In genomic region chr6:149925974-149926777, GRCh38 we compare ENCODE assay signal across 8 cellular contexts. TPM values are rescaled to one million over a fixed set of nuclear protein-coding genes. Genes with fewer than 3 reads are reported as not detected.
A peak's percentile ranks its signal among the peaks of the same experiment; 100 is the strongest.
DNase-seq lines count a peak whose midpoint lies in the region; ATAC-seq lines count a peak whose summit lies in the region.

No MANE protein-coding gene starts in this region.

- CTCF ChIA-PET in T-cell (lab: Charles Lee): interaction anchor here in 1 of 2 donors (0.5 kb wide), 1 partner anchor 58 kb away, joined by 3 read pairs; no protein-coding TSS in a partner anchor

- H3K27ac Mint-ChIP-seq in T-cell: peak overlapping the region in 1 of 2 donors; percentile 70

- H3K4me1 Mint-ChIP-seq in T-cell: peaks cover 21 to 34% (median 31%) of the 10 kb centered on the region in 3 donors

- peak overlapping the region; percentile 6 for H3K27ac ChIP-seq in right cardiac atrium (ENCODE audit: low read length)
- no peak overlapping the region for H3K27ac ChIP-seq in aorta (ENCODE audit: low read depth in 1 of 2, low read length in 2 of 2)

- no peaks in the 10 kb centered on the region for H3K36me3 Mint-ChIP-seq in T-cell

- H3K4me3 ChIP-seq in right cardiac atrium (ENCODE audit: low read length): peak overlapping the region; percentile 45
- H3K4me3 ChIP-seq in aorta (ENCODE audit: low read length in 2 of 2): peak overlapping the region; percentile 0 to 36

- H3K4me3 Mint-ChIP-seq in T-cell: peak overlapping the region in 1 of 3 donors; percentile 57

- H3K9me3 Mint-ChIP-seq in T-cell: no peaks in the 10 kb centered on the region

- H3K9me3 ChIP-seq in right cardiac atrium (ENCODE audit: control insufficient read depth, low read length): no peaks in the 10 kb centered on the region
- H3K9me3 ChIP-seq in aorta (ENCODE audit: control insufficient read depth, low read length): no peaks in the 10 kb centered on the region

- POLR2A ChIA-PET in T-cell (lab: Charles Lee): no interaction called here

- H3K27me3 ChIP-seq in right cardiac atrium (ENCODE audit: control insufficient read depth, insufficient read depth) (no peaks in the 10 kb centered on the region), aorta (ENCODE audit: control insufficient read depth in 1 of 2, insufficient read depth in 2 of 2, low read length in 1 of 2) (no peaks in the 10 kb centered on the region)

- DNase-seq in NCI-H524 (lab: John Stamatoyannopoulos, UW) (peak; percentile 84 to 88), NCI-H524 treated with DMSO at 0.1 percent for 48 hours (lab: John Stamatoyannopoulos, UW) (no peak), NAMALWA (ENCODE audit: low spot score) (peak; percentile 89), T-cell (peak in 33 of 34 experiments; percentile 25 to 71 (median 57)), amniotic epithelial cell (ENCODE audit: low read depth) (peak; percentile 58), right cardiac atrium (peak; percentile 88 to 97 (median 94)), putamen (ENCODE audit: low spot score) (peak; percentile 33), aorta (peak; percentile 94 to 97)

- intact Hi-C loops in right cardiac atrium (cut with DNase I): loop anchor here in 3 of 4 donors (2.0 to 10.0 kb wide), 2 partner anchors 91 to 201 kb away; no protein-coding TSS in a partner anchor
- intact Hi-C loops in aorta (cut with DNase I): loop anchor here (1.0 to 10.0 kb wide), 3 partner anchors 91 to 361 kb away; partner anchors contain the start of gene GINM1 (in 1 of the 2)

- H3K36me3 ChIP-seq in aorta (ENCODE audit: control insufficient read depth in 1 of 2, insufficient read depth in 2 of 2, low read length in 1 of 2): no peaks in the 10 kb centered on the region

- ATAC-seq in T-cell (replicated peaks in 1 of 4) (peak; percentile 46 to 69 (median 60)), right cardiac atrium (peak; percentile 92 to 94), aorta (ENCODE audit: low FRiP score) (peak; percentile 93)

- 3% methylated on average over 31 of the region's 31 CpGs for WGBS in right cardiac atrium
- WGBS in aorta, 2 donors: 3% methylated on average over 31 of the region's 31 CpGs

- peaks cover 78 to 93% of the 10 kb centered on the region in 2 donors for H3K27me3 Mint-ChIP-seq in T-cell

- H3K4me1 ChIP-seq in right cardiac atrium (ENCODE audit: control insufficient read depth, insufficient read depth, low read length) (no peaks in the 10 kb centered on the region), aorta (ENCODE audit: control insufficient read depth in 1 of 2, insufficient read depth in 2 of 2, low read length in 2 of 2) (no peaks in the 10 kb centered on the region)

RNA-seq across cellular contexts. Expression of gene RAET1G, which starts 3.3 kb away (rescaled TPM):
- total RNA-seq in T-cell (not detected), right cardiac atrium (under 1 TPM in 1 of 4 donors, not detected in 3; 0.43 TPM), aorta (under 1 TPM in 1 of 2 donors, not detected in 1; 0.99 TPM)
- polyA plus RNA-seq in right cardiac atrium (0.20 TPM), aorta (under 1 TPM in 1 of 2 donors, not detected in 1; 0.64 TPM)

RNA-seq across cellular contexts. Expression of gene ULBP2, which starts 15.6 kb away (rescaled TPM):
- total RNA-seq in T-cell (1 to 10 TPM in 2 of 5 donors, under 1 TPM in 1, not detected in 2; 0.20 to 3.9 (median 1.6) TPM), right cardiac atrium (1 to 10 TPM in 3 of 4 donors, under 1 TPM in 1; 0.31 to 1.2 (median 1.1) TPM), aorta (under 1 TPM; 0.66 to 0.68 TPM)
- polyA plus RNA-seq in right cardiac atrium (1.1 TPM), aorta (under 1 TPM in 1 of 2 donors, not detected in 1; 0.36 TPM)

RNA-seq across cellular contexts. Expression of gene RAET1E, which starts 28.3 kb away (rescaled TPM):
- not detected for total RNA-seq in T-cell
- total RNA-seq in right cardiac atrium: under 1 TPM; 0.17 to 0.45 (median 0.39) TPM
- 0.41 TPM for polyA plus RNA-seq in right cardiac atrium
- under 1 TPM; 0.18 to 0.65 TPM for total RNA-seq in aorta
- 1 to 10 TPM in 1 of 2 donors, not detected in 1; 1.7 TPM for polyA plus RNA-seq in aorta

RNA-seq across cellular contexts. Expression of gene ULBP1, which starts 37.6 kb away (rescaled TPM):
- total RNA-seq in T-cell (under 1 TPM in 4 of 5 donors, not detected in 1; 0.13 to 0.23 (median 0.14) TPM), right cardiac atrium (under 1 TPM in 3 of 4 donors, not detected in 1; 0.20 to 0.22 (median 0.21) TPM), aorta (under 1 TPM in 1 of 2 donors, not detected in 1; 0.13 TPM)
- polyA plus RNA-seq in right cardiac atrium (0.20 TPM), aorta (under 1 TPM in 1 of 2 donors, not detected in 1; 0.38 TPM)
